Comparison of ENCODE assay signal across 8 cellular contexts in genomic region chr15:51736646-51737537, GRCh38. TPM values are rescaled to one million over a fixed set of nuclear protein-coding genes. Genes with fewer than 3 reads are reported as not detected.
DNase-seq lines count a peak whose midpoint lies in the region; ATAC-seq lines count a peak whose summit lies in the region.

No MANE protein-coding gene starts in this region.

- no peaks in the 10 kb centered on the region for H3K9me3 ChIP-seq in CD4-positive, CD25-positive, alpha-beta regulatory T cell (ENCODE audit: control insufficient read depth in 2 of 2, low read length in 2 of 2)

- peak overlapping the region; percentile 88 for H3K4me3 ChIP-seq in CD4-positive, CD25-positive, alpha-beta regulatory T cell (ENCODE audit: low read depth, low read length)

- peaks cover 4% of the 10 kb centered on the region for H3K27me3 Mint-ChIP-seq in CD4-positive, CD25-positive, alpha-beta regulatory T cell

- intact Hi-C loops in sciatic nerve (cut with DNase I), result no loop called here

- peaks cover 32 to 60% (median 51%) of the 10 kb centered on the region in 4 donors for H3K4me1 Mint-ChIP-seq in CD4-positive, CD25-positive, alpha-beta regulatory T cell

- DNase-seq in CD4-positive, CD25-positive, alpha-beta regulatory T cell, result peak; percentile 42 to 60 (median 58)
- DNase-seq in SK-N-DZ (ENCODE audit: low spot score) (peak; percentile 43), hypothalamus (lab: John Stamatoyannopoulos, UW) (peak in 33 of 51 donors; percentile 29 to 83 (median 57)), sciatic nerve (ENCODE audit: low spot score) (peak; percentile 67), cortex of kidney (lab: John Stamatoyannopoulos, UW) (no peak)

- no peaks in the 10 kb centered on the region for H3K36me3 Mint-ChIP-seq in CD4-positive, CD25-positive, alpha-beta regulatory T cell

- peak overlapping the region; percentile 90 for H3K27ac ChIP-seq in CD4-positive, CD25-positive, alpha-beta regulatory T cell (ENCODE audit: insufficient read depth, low read length, poor library complexity, severe bottlenecking)
- peak overlapping the region; percentile 2 for H3K27ac ChIP-seq in adipose tissue (ENCODE audit: low read depth, low read length)

- WGBS in adipose tissue, 3 donors, result 1 to 2% (median 1%) methylated on average over 53 to 74 of the region's 74 CpGs

- H3K36me3 ChIP-seq in CD4-positive, CD25-positive, alpha-beta regulatory T cell (ENCODE audit: control insufficient read depth, insufficient read depth, low read length), result no peaks in the 10 kb centered on the region

- peak; percentile 60 to 66 for ATAC-seq in CD4-positive, CD25-positive, alpha-beta regulatory T cell (ENCODE audit: low read depth in 2 of 2)
- ATAC-seq in GM19328 (IDR thresholded peaks at IDR 0.05; ENCODE audit: unreplicated experiment) (peak; percentile 25), HG03520 (IDR thresholded peaks at IDR 0.05; ENCODE audit: unreplicated experiment) (peak; percentile 18), sciatic nerve (peak; percentile 44)

- H3K4me3 Mint-ChIP-seq in CD4-positive, CD25-positive, alpha-beta regulatory T cell, result peak overlapping the region; percentile 85 to 98 (median 94)

- H3K4me1 ChIP-seq in CD4-positive, CD25-positive, alpha-beta regulatory T cell (ENCODE audit: control insufficient read depth, insufficient read depth, low read length, poor library complexity, severe bottlenecking), result peaks cover 47% of the 10 kb centered on the region

- H3K27ac Mint-ChIP-seq in CD4-positive, CD25-positive, alpha-beta regulatory T cell, result peak overlapping the region; percentile 81 to 97 (median 95)

- no peaks in the 10 kb centered on the region for H3K27me3 ChIP-seq in CD4-positive, CD25-positive, alpha-beta regulatory T cell (ENCODE audit: control insufficient read depth, insufficient read depth, low read length)

- no peaks in the 10 kb centered on the region for H3K9me3 Mint-ChIP-seq in CD4-positive, CD25-positive, alpha-beta regulatory T cell

RNA-seq across cellular contexts. Expression of gene LYSMD2, which starts 0.6 kb away (rescaled TPM):
- 13.0 TPM for total RNA-seq in CD4-positive, CD25-positive, alpha-beta regulatory T cell
- polyA plus RNA-seq in CD4-positive, CD25-positive, alpha-beta regulatory T cell, result 10 to 100 TPM; 32.5 to 44.1 (median 39.7) TPM
- polyA plus RNA-seq in SK-N-DZ (2014; cell fraction: cytosol; rRNA removed), result 5.2 and 7.9 TPM in 2 replicates
- 2.2 and 7.2 TPM in 2 replicates for polyA plus RNA-seq in SK-N-DZ (2014; cell fraction: nucleus; rRNA removed)
- polyA plus RNA-seq in adipose tissue, result 10 to 100 TPM in 1 of 3 donors, 1 to 10 TPM in 2; 6.5 to 16.5 (median 6.5) TPM
- total RNA-seq in sciatic nerve, result 15.7 TPM

RNA-seq across cellular contexts. Expression of gene TMOD2, which starts 14.5 kb away (rescaled TPM):
- 3.7 TPM for total RNA-seq in CD4-positive, CD25-positive, alpha-beta regulatory T cell
- 1 to 10 TPM in 3 of 4 donors, under 1 TPM in 1; 0.87 to 1.9 (median 1.1) TPM for polyA plus RNA-seq in CD4-positive, CD25-positive, alpha-beta regulatory T cell
- 23.9 and 28.0 TPM in 2 replicates for polyA plus RNA-seq in SK-N-DZ (2014; cell fraction: cytosol; rRNA removed)
- polyA plus RNA-seq in SK-N-DZ (2014; cell fraction: nucleus; rRNA removed), result 16.2 and 25.5 TPM in 2 replicates
- polyA plus RNA-seq in adipose tissue, result 10 to 100 TPM in 1 of 3 donors, 1 to 10 TPM in 2; 1.2 to 28.9 (median 2.2) TPM
- 148 TPM for total RNA-seq in sciatic nerve

RNA-seq across cellular contexts. Expression of gene SCG3, which starts 55.6 kb away (rescaled TPM):
- total RNA-seq in CD4-positive, CD25-positive, alpha-beta regulatory T cell, result not detected
- polyA plus RNA-seq in CD4-positive, CD25-positive, alpha-beta regulatory T cell, result not detected
- 24.3 and 24.4 TPM in 2 replicates for polyA plus RNA-seq in SK-N-DZ (2014; cell fraction: cytosol; rRNA removed)
- 9.9 and 14.3 TPM in 2 replicates for polyA plus RNA-seq in SK-N-DZ (2014; cell fraction: nucleus; rRNA removed)
- 1 to 10 TPM in 1 of 3 donors, under 1 TPM in 2; 0.11 to 3.8 (median 0.39) TPM for polyA plus RNA-seq in adipose tissue
- total RNA-seq in sciatic nerve, result 0.13 TPM

Comparison
In these comparisons a context has a peak if more than half of its experiments do, and no peak if none do; other contexts are left out.
1. RNA of gene TMOD2, which starts 14.5 kb away (total RNA-seq): 148 TPM in sciatic nerve (single experiment); 3.7 TPM in CD4-positive, CD25-positive, alpha-beta regulatory T cell (single experiment); every median in the first group is over 10 times any median in the second.
2. Peak in every context shown above with its lines, with median percentiles within 50 percentile points of each other: ATAC-seq.